19 cellular contexts compared by ENCODE assay signal in the genomic region with DNA sequence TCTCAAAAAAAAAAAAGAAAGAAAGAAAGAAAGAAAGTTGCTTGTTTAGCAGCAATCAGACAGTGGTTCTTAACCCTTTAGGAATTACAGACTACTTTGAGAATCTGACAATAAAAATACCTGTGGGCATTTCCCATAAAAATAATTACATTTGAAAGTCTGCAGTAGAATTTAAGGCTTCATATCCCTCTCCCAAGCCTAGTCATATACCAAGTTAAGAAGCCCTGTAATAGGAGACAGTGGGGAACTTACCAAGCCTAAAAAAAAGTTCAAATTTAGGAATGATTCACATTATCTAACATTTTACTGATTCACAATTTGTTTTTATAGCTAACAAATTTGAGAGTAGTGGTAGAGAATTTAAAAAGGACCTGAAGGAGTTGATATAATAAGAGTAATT. TPM values are rescaled to one million over a fixed set of nuclear protein-coding genes. Genes with fewer than 3 reads are reported as not detected.
A peak's percentile ranks its signal among the peaks of the same experiment; 100 is the strongest.
DNase-seq lines count a peak whose midpoint lies in the region; ATAC-seq, FAIRE-seq and TF ChIP-seq lines count a peak whose summit lies in the region.
"Had no signal": no experiment of that assay in that cellular context is flagged by ENCODE, and none has a peak within 500 bp of the region (broad histone marks: within the 10 kb centered on the region; RNA-seq: fewer than 3 reads in every experiment).

No MANE protein-coding gene starts in this region.

- H3K4me3 ChIP-seq in PC-3 (ENCODE audit: low read length) = no peak overlapping the region
- no peak overlapping the region for H3K4me3 ChIP-seq in HepG2 (replicated peaks in 1 of 3; ENCODE audit: insufficient read depth in 1 of 3, low read depth in 2 of 3, low read length in 3 of 3)
- H3K4me3 ChIP-seq: GM23338 had no signal

- peaks cover 3% of the 10 kb centered on the region for H3K36me3 Mint-ChIP-seq in progenitor cell of endocrine pancreas (ENCODE audit: insufficient read depth)

- peaks cover 51% of the 10 kb centered on the region for H3K4me1 Mint-ChIP-seq in progenitor cell of endocrine pancreas (ENCODE audit: low read depth)

- peak; percentile 16; the same call in 1 of the 2 replicates for ATAC-seq in PC-3
- no peak for ATAC-seq in HepG2
- no peak for ATAC-seq in esophagus mucosa
- ATAC-seq in left cardiac atrium = no peak
- ATAC-seq in sciatic nerve = no peak
- ATAC-seq: GM23338 had no signal

- no peaks in the 10 kb centered on the region for H3K9me3 ChIP-seq in PC-3 (ENCODE audit: low read length)
- no peaks in the 10 kb centered on the region for H3K9me3 ChIP-seq in HepG2 (ENCODE audit: low read length)
- H3K9me3 ChIP-seq: BE2C had no signal

- BruUV-seq in PC-3 (replicated peaks; lab: Mats Ljungman, UMichigan) = no TSS peak
- no TSS peak for BruUV-seq in HepG2 (replicated peaks; lab: Mats Ljungman, UMichigan)

- H2AFZ ChIP-seq in PC-3 (ENCODE audit: low read length) (no peak overlapping the region), HepG2 (ENCODE audit: low read length) (no peak overlapping the region)
- H2AFZ ChIP-seq: GM23338 had no signal

- H3K79me2 ChIP-seq in PC-3 (ENCODE audit: low read length) (peaks cover 11% of the 10 kb centered on the region; the same call in 1 of the 2 replicates), HepG2 (ENCODE audit: insufficient read depth, low read length) (peaks cover 2% of the 10 kb centered on the region)

- no peak for TF ChIP-seq POLR2A in HepG2 (IDR thresholded peaks at IDR 0.05; ENCODE audit: insufficient read depth in 1 of 2, low read depth in 2 of 2, low read length in 2 of 2)

- DNase-seq in PC-3 (peak; percentile 20), HepG2 (ENCODE audit: low spot score) (no peak), progenitor cell of endocrine pancreas (ENCODE audit: low spot score, unreplicated experiment) (no peak), left cardiac atrium (no peak), sciatic nerve (ENCODE audit: low spot score) (no peak)
- DNase-seq: ACHN; BE2C; C1 segment of cervical spinal cord; CD4-positive, CD25-positive, alpha-beta regulatory T cell; CD8-positive, alpha-beta memory T cell; COR-L47; DMS 273 treated with DMSO at 0.1 percent for 48 hours; GDM1; HCEC 1CT had no signal

- no peak for FAIRE-seq in HepG2 (lab: Jason Lieb, UNC)
- FAIRE-seq: A204.1, GM12892, GM18507 had no signal

- no peaks in the 10 kb centered on the region for H3F3A ChIP-seq in PC-3 (ENCODE audit: low read length, unreplicated experiment)

- H3K9me2 ChIP-seq in PC-3 (replicated peaks; ENCODE audit: low read length) = no peaks in the 10 kb centered on the region

- H3K9me3 Mint-ChIP-seq in progenitor cell of endocrine pancreas (ENCODE audit: low read depth) = no peaks in the 10 kb centered on the region
- H3K9me3 Mint-ChIP-seq: CD8-positive, alpha-beta memory T cell; GM23338 had no signal

- H3K36me3 ChIP-seq in PC-3 (ENCODE audit: low read depth, low read length) (0 out of 2 replicates have a peak, but pooled peaks cover 4% of the 10 kb centered on the region), HepG2 (replicated peaks in 1 of 2; ENCODE audit: control insufficient read depth in 1 of 2, insufficient read depth in 2 of 2, low read length in 2 of 2) (no peaks in the 10 kb centered on the region)
- H3K36me3 ChIP-seq: BE2C had no signal

- CTCF ChIA-PET in PC-3 (lab: Charles Lee) (no interaction called here), HepG2 (lab: Yijun Ruan, JAX; ENCODE audit: low intra/inter-chr PET ratio, low total read pairs) (no interaction called here)

- in situ Hi-C loops in HepG2 (cut with HindIII; ENCODE audit: extremely low pct_ligation_motif_present, low pct_unique_long_range_greater_than_20kb) = no loop called here

- H4K20me1 ChIP-seq in PC-3 (ENCODE audit: low read length) (no peaks in the 10 kb centered on the region), HepG2 (ENCODE audit: insufficient read depth, low read length) (no peaks in the 10 kb centered on the region)

- intact Hi-C loops in PC-3 (cut with micrococcal nuclease) = no loop called here
- intact Hi-C loops in HepG2 (cut with micrococcal nuclease; ENCODE audit: unreplicated experiment) = no loop called here
- intact Hi-C loops in left cardiac atrium (cut with DNase I) = no loop called here
- intact Hi-C loops in sciatic nerve (cut with DNase I) = no loop called here

- no peak overlapping the region for H3K4me3 Mint-ChIP-seq in progenitor cell of endocrine pancreas (ENCODE audit: low read depth)
- H3K4me3 Mint-ChIP-seq: CD4-positive, CD25-positive, alpha-beta regulatory T cell; GM23338 had no signal

- no peak for TF ChIP-seq CTCF in PC-3 (conservative IDR thresholded peaks at IDR 0.05; ENCODE audit: low read depth, low read length)
- TF ChIP-seq CTCF in HepG2 (CRISPR knock-in tag; IDR thresholded peaks at IDR 0.05) = no peak
- TF ChIP-seq CTCF in progenitor cell of endocrine pancreas (IDR thresholded peaks at IDR 0.05; ENCODE audit: unreplicated experiment) = no peak

- H3K4me2 ChIP-seq in PC-3 (ENCODE audit: low read length) (no peak overlapping the region), HepG2 (ENCODE audit: low read depth, low read length) (peak overlapping the region; percentile 61; the same call in 1 of the 2 replicates)
- H3K4me2 ChIP-seq: GM23338 had no signal

- H3K4me1 ChIP-seq in PC-3 (ENCODE audit: insufficient read depth, low read length) (peaks cover 5% of the 10 kb centered on the region; the same call in 1 of the 2 replicates), HepG2 (ENCODE audit: insufficient read depth, low read length) (peaks cover 34% of the 10 kb centered on the region)
- H3K4me1 ChIP-seq: BE2C had no signal

- H3K27me3 ChIP-seq in PC-3 (ENCODE audit: low read length) (no peaks in the 10 kb centered on the region), HepG2 (ENCODE audit: control insufficient read depth in 1 of 2, insufficient read depth in 2 of 2, low read length in 2 of 2) (no peaks in the 10 kb centered on the region; a peak in 1 of 5 replicates)
- H3K27me3 ChIP-seq: BE2C had no signal

- TF ChIP-seq EP300 in HepG2 (IDR thresholded peaks at IDR 0.05; ENCODE audit: low read depth in 2 of 2, low read length in 2 of 2) = no peak
- no peak for TF ChIP-seq EP300 in HepG2 (CRISPR knock-in tag; IDR thresholded peaks at IDR 0.05; ENCODE audit: borderline replicate concordance)

- H3K27me3 Mint-ChIP-seq in progenitor cell of endocrine pancreas = no peaks in the 10 kb centered on the region
- H3K27me3 Mint-ChIP-seq: CD4-positive, CD25-positive, alpha-beta regulatory T cell; CD8-positive, alpha-beta memory T cell had no signal

- TF ChIP-seq RAD21 in HepG2 (CRISPR knock-in tag; IDR thresholded peaks at IDR 0.05) = no peak

- H3K9ac ChIP-seq in PC-3 (ENCODE audit: low read length) (no peak overlapping the region), HepG2 (ENCODE audit: insufficient read depth, low read depth, low read length) (no peak overlapping the region)

- H3K27ac ChIP-seq in PC-3 (ENCODE audit: low read length) (no peak overlapping the region), HepG2 (ENCODE audit: extremely low read length, insufficient read depth, low read length) (peak overlapping the region; percentile 5)

- peak overlapping the region; percentile 78 for H3K27ac Mint-ChIP-seq in progenitor cell of endocrine pancreas
- H3K27ac Mint-ChIP-seq: CD4-positive, CD25-positive, alpha-beta regulatory T cell; GM23338 had no signal

- POLR2A ChIA-PET in PC-3 (lab: Charles Lee; ENCODE audit: unreplicated experiment) = no interaction called here
- POLR2A ChIA-PET in HepG2 (lab: Yijun Ruan, JAX) = no interaction called here

TF ChIP-seq in HepG2, 621 proteins besides CTCF, POLR2A, EP300 and RAD21 (continues in another document):
- TF ChIP-seq SRSF4 (IDR thresholded peaks at IDR 0.05; ENCODE audit: low read depth, low read length, poor library complexity, severe bottlenecking) = no peak
- no peak for TF ChIP-seq ATM (IDR thresholded peaks at IDR 0.05; ENCODE audit: borderline replicate concordance)
- TF ChIP-seq RBM39 (IDR thresholded peaks at IDR 0.05; ENCODE audit: low read depth, low read length, poor library complexity, severe bottlenecking) = no peak
- no peak for TF ChIP-seq MXI1 (IDR thresholded peaks at IDR 0.05; ENCODE audit: borderline replicate concordance, low read depth, low read length)
- no peak for TF ChIP-seq ZNF382 (CRISPR knock-in tag; IDR thresholded peaks at IDR 0.05; ENCODE audit: borderline replicate concordance)

RNA-seq across cellular contexts. Expression of a gene that starts 47.5 kb away (rescaled TPM):
- total RNA-seq in PC-3 (2014; rRNA removed) (54.7 and 69.1 TPM in 2 replicates), HepG2 (2016; rRNA removed; fragmentation: Illumina TruSeq; extraction: Trizol) (32.2 and 33.7 TPM in 2 replicates), progenitor cell of endocrine pancreas (48.0 and 49.3 TPM in 2 replicates), esophagus mucosa (67.3 TPM), left cardiac atrium (100 to 1,000 TPM; 107 to 116 TPM), sciatic nerve (60.1 TPM)
- 27.4 and 28.7 TPM in 2 replicates for total RNA-seq in HepG2 (2016; cell fraction: cytosol; rRNA removed; fragmentation: Illumina TruSeq; extraction: Trizol; ENCODE audit: low read depth)
- total RNA-seq in HepG2 (2016; cell fraction: insoluble cytoplasmic fraction; rRNA removed; fragmentation: Illumina TruSeq; extraction: Trizol) = 27.5 and 33.1 TPM in 2 replicates
- total RNA-seq in HepG2 (2016; cell fraction: membrane; rRNA removed; fragmentation: Illumina TruSeq; extraction: Trizol) = 39.7 and 47.6 TPM in 2 replicates
- 42.0 and 44.0 TPM in 2 replicates for total RNA-seq in HepG2 (2016; cell fraction: nucleus; rRNA removed; fragmentation: Illumina TruSeq; extraction: Trizol)
- polyA plus RNA-seq in HepG2 (2011; rRNA removed) = 9.9 and 13.5 TPM in 2 replicates
- polyA plus RNA-seq in HepG2 (2011; cell fraction: cytosol; rRNA removed) = 7.4 and 9.3 TPM in 2 replicates
- polyA plus RNA-seq in HepG2 (2011; cell fraction: nucleus; rRNA removed) = 9.5 and 9.8 TPM in 2 replicates
- 18.5 and 20.9 TPM in 2 replicates for polyA plus RNA-seq in HepG2 (2012)
- 22.9 and 27.7 TPM in 2 replicates for polyA plus RNA-seq in HepG2 (2016; cell fraction: cytosol; fragmentation: Illumina TruSeq; extraction: Trizol; ENCODE audit: low read depth)
- polyA plus RNA-seq in HepG2 (2016; cell fraction: insoluble cytoplasmic fraction; fragmentation: Illumina TruSeq; extraction: Trizol; ENCODE audit: low read depth) = 32.7 and 34.9 TPM in 2 replicates
- 31.3 and 34.7 TPM in 2 replicates for polyA plus RNA-seq in HepG2 (2016; cell fraction: membrane; fragmentation: Illumina TruSeq; extraction: Trizol; ENCODE audit: low read depth)
- polyA plus RNA-seq in HepG2 (2016; cell fraction: nucleus; fragmentation: Illumina TruSeq; extraction: Trizol; ENCODE audit: insufficient read depth, low read depth) = 35.0 and 37.3 TPM in 2 replicates
- polyA minus RNA-seq in HepG2 (2011; rRNA and poly(A)+ RNA removed; ENCODE audit: low replicate concordance) = 10.3 and 20.6 TPM in 2 replicates
- 10.3 and 12.0 TPM in 2 replicates for polyA minus RNA-seq in HepG2 (2011; cell fraction: cytosol; rRNA and poly(A)+ RNA removed)
- polyA minus RNA-seq in HepG2 (2011; cell fraction: nucleus; rRNA and poly(A)+ RNA removed) = 69.1 and 70.6 TPM in 2 replicates
